In the genomic region with DNA sequence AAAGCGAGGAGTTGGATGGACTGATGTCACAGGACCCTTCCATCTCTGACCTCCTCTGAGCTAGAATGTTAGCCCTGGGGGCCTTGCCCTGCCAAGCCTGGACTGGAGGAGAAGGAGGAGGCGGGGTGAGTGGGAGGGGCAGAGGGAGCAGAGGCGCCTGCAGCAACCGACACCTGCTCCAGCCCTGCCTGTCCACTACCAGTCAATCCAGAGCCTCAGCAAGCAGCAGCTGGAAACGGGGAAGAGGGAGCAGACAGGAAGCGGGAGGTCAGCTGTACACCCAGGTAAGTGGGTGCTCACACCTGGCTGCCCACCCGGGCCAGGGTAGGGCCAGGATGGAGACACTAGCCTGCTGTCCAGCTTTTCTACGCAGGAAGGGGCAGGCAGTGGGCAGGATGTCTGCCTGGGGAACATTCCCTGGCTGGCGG, we compare ENCODE assay signal across 13 cellular contexts. TPM values are rescaled to one million over a fixed set of nuclear protein-coding genes. Genes with fewer than 3 reads are reported as not detected.
DNase-seq lines count a peak whose midpoint lies in the region; ATAC-seq lines count a peak whose summit lies in the region.
"Had no signal": no experiment of that assay in that cellular context is flagged by ENCODE, and none has a peak within 500 bp of the region (broad histone marks: within the 10 kb centered on the region; RNA-seq: fewer than 3 reads in every experiment).

A gene (plus strand): TSS at position 201 of the 428 bp plus-strand sequence. CDS start 2,470 bp downstream, outside the sequence.

- no peaks in the 10 kb centered on the region for H3K4me1 Mint-ChIP-seq in activated T-helper 1 cell treated with anti-CD3 and anti-CD28 coated beads, Interleukin-12 subunit alpha, Interleukin-12 subunit beta, Interleukin-2, Interleukin-4 antibody, amounts not matched to agents 30 ng/mL and 10 ng/mL and 1 ng/mL, durations not matched to agents 14 hours and 24 hours and 36 hours (ENCODE audit: low read depth)
- H3K4me1 Mint-ChIP-seq in activated CD8-positive, alpha-beta T cell treated with anti-CD3 and anti-CD28 coated beads, Interleukin-2, amount 10 ng/mL, durations not matched to agents 7 days and 5 days (ENCODE audit: low read depth), result peaks cover 2% of the 10 kb centered on the region

- peaks cover 2 to 4% of the 10 kb centered on the region in 2 experiments for H3K4me1 ChIP-seq in trophoblast cell (ENCODE audit: control insufficient read depth in 1 of 2, insufficient read depth in 2 of 2, low read length in 2 of 2)

- no peak within 1 kb of the TSS for H3K23ac ChIP-seq in trophoblast cell (ENCODE audit: low read length)

- POLR2A ChIA-PET in activated CD8-positive, alpha-beta T cell treated with anti-CD3 and anti-CD28 coated beads, Interleukin-2, amount 10 ng/mL, durations not matched to agents 7 days and 5 days (lab: Charles Lee), result no interaction called here

- H3K14ac ChIP-seq in trophoblast cell (ENCODE audit: low read length), result no peak within 1 kb of the TSS

- DNase-seq in DMS53 (lab: John Stamatoyannopoulos, UW) (peak; percentile 90), NCI-H1417 treated with DMSO at 0.1 percent for 48 hours (lab: John Stamatoyannopoulos, UW) (peak; percentile 4), cerebellar cortex (ENCODE audit: low spot score) (peak; percentile 82), trophoblast cell (peak; percentile 45 to 62), inferior parietal cortex (ENCODE audit: extremely low spot score) (no peak)
- no peak for DNase-seq in activated T-helper 1 cell treated with anti-CD3 and anti-CD28 coated beads, Interleukin-12 subunit alpha, Interleukin-12 subunit beta, Interleukin-2, Interleukin-4 antibody, amounts not matched to agents 30 ng/mL and 10 ng/mL and 1 ng/mL, durations not matched to agents 14 hours and 24 hours and 36 hours (ENCODE audit: low spot score)
- no peak for DNase-seq in activated CD8-positive, alpha-beta T cell treated with anti-CD3 and anti-CD28 coated beads, Interleukin-2, amount 10 ng/mL, durations not matched to agents 7 days and 5 days
- DNase-seq: activated CD8-positive, alpha-beta T cell treated with anti-CD3 and anti-CD28 coated beads for 36 hours; DND-41; left ventricle myocardium superior; NCI-H2081 treated with DMSO at 0.1 percent for 48 hours had no signal

- H3K9me3 Mint-ChIP-seq in activated T-helper 1 cell treated with anti-CD3 and anti-CD28 coated beads, Interleukin-12 subunit alpha, Interleukin-12 subunit beta, Interleukin-2, Interleukin-4 antibody, amounts not matched to agents 30 ng/mL and 10 ng/mL and 1 ng/mL, durations not matched to agents 14 hours and 24 hours and 36 hours, result no peaks in the 10 kb centered on the region
- no peaks in the 10 kb centered on the region for H3K9me3 Mint-ChIP-seq in activated CD8-positive, alpha-beta T cell treated with anti-CD3 and anti-CD28 coated beads, Interleukin-2, amount 10 ng/mL, durations not matched to agents 7 days and 5 days (ENCODE audit: insufficient read depth)
- H3K9me3 Mint-ChIP-seq: activated CD8-positive, alpha-beta T cell treated with anti-CD3 and anti-CD28 coated beads for 36 hours had no signal

- H3K36me3 ChIP-seq in trophoblast cell (ENCODE audit: control insufficient read depth in 1 of 2, insufficient read depth in 2 of 2, low read length in 2 of 2), result no peaks in the 10 kb centered on the region

- no peak within 1 kb of the TSS for H3K4ac ChIP-seq in trophoblast cell (ENCODE audit: low read depth, low read length)

- no peak within 1 kb of the TSS for H3K18ac ChIP-seq in trophoblast cell (ENCODE audit: low read length)

- no peaks in the 10 kb centered on the region for H3K36me3 Mint-ChIP-seq in activated T-helper 1 cell treated with anti-CD3 and anti-CD28 coated beads, Interleukin-12 subunit alpha, Interleukin-12 subunit beta, Interleukin-2, Interleukin-4 antibody, amounts not matched to agents 30 ng/mL and 10 ng/mL and 1 ng/mL, durations not matched to agents 14 hours and 24 hours and 36 hours (ENCODE audit: low read depth)
- no peaks in the 10 kb centered on the region for H3K36me3 Mint-ChIP-seq in activated CD8-positive, alpha-beta T cell treated with anti-CD3 and anti-CD28 coated beads, Interleukin-2, amount 10 ng/mL, durations not matched to agents 7 days and 5 days (ENCODE audit: low read depth)
- H3K36me3 Mint-ChIP-seq: activated naive CD8-positive, alpha-beta T cell had no signal

- H3K4me3 ChIP-seq in trophoblast cell (ENCODE audit: low read depth, low read length), result no peak within 1 kb of the TSS

- H3K27me3 Mint-ChIP-seq in activated T-helper 1 cell treated with anti-CD3 and anti-CD28 coated beads, Interleukin-12 subunit alpha, Interleukin-12 subunit beta, Interleukin-2, Interleukin-4 antibody, amounts not matched to agents 30 ng/mL and 10 ng/mL and 1 ng/mL, durations not matched to agents 14 hours and 24 hours and 36 hours (ENCODE audit: insufficient read depth), result peaks cover 8% of the 10 kb centered on the region
- H3K27me3 Mint-ChIP-seq in activated CD8-positive, alpha-beta T cell treated with anti-CD3 and anti-CD28 coated beads, Interleukin-2, amount 10 ng/mL, durations not matched to agents 7 days and 5 days (ENCODE audit: low read depth), result peaks cover 18% of the 10 kb centered on the region

- H3K9me3 ChIP-seq in trophoblast cell (ENCODE audit: insufficient read depth, low read depth, low read length), result no peaks in the 10 kb centered on the region

- H3K79me2 ChIP-seq in trophoblast cell (ENCODE audit: control insufficient read depth, insufficient read depth, low read length, poor library complexity), result no peaks in the 10 kb centered on the region

- H3K27ac ChIP-seq in trophoblast cell (ENCODE audit: low read depth, low read length), result no peak within 1 kb of the TSS

- ATAC-seq in activated CD8-positive, alpha-beta T cell treated with anti-CD3 and anti-CD28 coated beads, Interleukin-2, amount 10 ng/mL, durations not matched to agents 7 days and 5 days, result no peak
- ATAC-seq: activated CD8-positive, alpha-beta T cell treated with anti-CD3 and anti-CD28 coated beads for 36 hours; left ventricle myocardium superior had no signal

- CTCF ChIA-PET in activated CD8-positive, alpha-beta T cell treated with anti-CD3 and anti-CD28 coated beads, Interleukin-2, amount 10 ng/mL, durations not matched to agents 7 days and 5 days (lab: Charles Lee), result no interaction called here

- H3K4me3 Mint-ChIP-seq in activated T-helper 1 cell treated with anti-CD3 and anti-CD28 coated beads, Interleukin-12 subunit alpha, Interleukin-12 subunit beta, Interleukin-2, Interleukin-4 antibody, amounts not matched to agents 30 ng/mL and 10 ng/mL and 1 ng/mL, durations not matched to agents 14 hours and 24 hours and 36 hours, result no peak within 1 kb of the TSS
- H3K4me3 Mint-ChIP-seq in activated CD8-positive, alpha-beta T cell treated with anti-CD3 and anti-CD28 coated beads, Interleukin-2, amount 10 ng/mL, durations not matched to agents 7 days and 5 days, result no peak within 1 kb of the TSS
- H3K4me3 Mint-ChIP-seq: activated CD8-positive, alpha-beta T cell treated with anti-CD3 and anti-CD28 coated beads for 36 hours; activated naive CD8-positive, alpha-beta T cell had no signal

- H2BK12ac ChIP-seq in trophoblast cell (ENCODE audit: low read length), result no peak within 1 kb of the TSS

- H4K8ac ChIP-seq in trophoblast cell (ENCODE audit: low read depth, low read length), result no peak within 1 kb of the TSS

- no peak within 1 kb of the TSS for H2BK120ac ChIP-seq in trophoblast cell (ENCODE audit: insufficient read depth, low read length, poor library complexity)

- no peak within 1 kb of the TSS for H2AFZ ChIP-seq in trophoblast cell (ENCODE audit: insufficient read depth, low read length, poor library complexity)

- H3K4me2 ChIP-seq in trophoblast cell (ENCODE audit: low read length), result no peak within 1 kb of the TSS

- H4K12ac ChIP-seq in trophoblast cell (ENCODE audit: low read depth, low read length), result no peak within 1 kb of the TSS

- H3K9ac ChIP-seq in trophoblast cell (ENCODE audit: low read length), result no peak within 1 kb of the TSS

- WGBS in trophoblast cell (ENCODE audit: extremely low coverage, insufficient coverage, insufficient read length), result no CpG with 5 or more reads among the region's 9 CpGs

- no peak within 1 kb of the TSS for H4K91ac ChIP-seq in trophoblast cell (ENCODE audit: low read depth, low read length)

- intact Hi-C loops in activated T-helper 1 cell treated with anti-CD3 and anti-CD28 coated beads, Interleukin-12 subunit alpha, Interleukin-12 subunit beta, Interleukin-2, Interleukin-4 antibody, amounts not matched to agents 30 ng/mL and 10 ng/mL and 1 ng/mL, durations not matched to agents 14 hours and 24 hours and 36 hours (cut with micrococcal nuclease), result no loop called here

- no peaks in the 10 kb centered on the region for H3K79me1 ChIP-seq in trophoblast cell (ENCODE audit: low read length)

- H3K27me3 ChIP-seq in trophoblast cell (ENCODE audit: insufficient read depth, low read length), result no peaks in the 10 kb centered on the region

- no peak within 1 kb of the TSS for H3K27ac Mint-ChIP-seq in activated T-helper 1 cell treated with anti-CD3 and anti-CD28 coated beads, Interleukin-12 subunit alpha, Interleukin-12 subunit beta, Interleukin-2, Interleukin-4 antibody, amounts not matched to agents 30 ng/mL and 10 ng/mL and 1 ng/mL, durations not matched to agents 14 hours and 24 hours and 36 hours
- H3K27ac Mint-ChIP-seq in activated CD8-positive, alpha-beta T cell treated with anti-CD3 and anti-CD28 coated beads, Interleukin-2, amount 10 ng/mL, durations not matched to agents 7 days and 5 days, result no peak within 1 kb of the TSS
- H3K27ac Mint-ChIP-seq: activated CD8-positive, alpha-beta T cell treated with anti-CD3 and anti-CD28 coated beads for 36 hours; activated naive CD8-positive, alpha-beta T cell had no signal

- H2AK5ac ChIP-seq in trophoblast cell (ENCODE audit: low read length), result no peak within 1 kb of the TSS

- no peak within 1 kb of the TSS for H2BK5ac ChIP-seq in trophoblast cell (ENCODE audit: low read depth, low read length, poor library complexity)

RNA-seq across cellular contexts. Expression of the gene that starts here (rescaled TPM):
- 0.04 and 0.10 TPM in 2 replicates for polyA plus RNA-seq in trophoblast cell (2013)
- not detected in 2 replicates for total RNA-seq in activated T-helper 1 cell treated with anti-CD3 and anti-CD28 coated beads, Interleukin-12 subunit alpha, Interleukin-12 subunit beta, Interleukin-2, Interleukin-4 antibody, amounts not matched to agents 30 ng/mL and 10 ng/mL and 1 ng/mL, durations not matched to agents 14 hours and 24 hours and 36 hours
- not detected for total RNA-seq in activated CD8-positive, alpha-beta T cell treated with anti-CD3 and anti-CD28 coated beads, Interleukin-2, amount 10 ng/mL, durations not matched to agents 7 days and 5 days
- total RNA-seq: activated CD8-positive, alpha-beta T cell treated with anti-CD3 and anti-CD28 coated beads for 36 hours; left ventricle myocardium superior; pulmonary artery endothelial cell had no signal

Comparison
In these comparisons a context has a peak if more than half of its experiments do, and no peak if none do; other contexts are left out.
1. DNase-seq: peak in DMS53 (single experiment), NCI-H1417 treated with DMSO at 0.1 percent for 48 hours (single experiment), cerebellar cortex (single experiment) and trophoblast cell (2 of 2); none in inferior parietal cortex (single experiment), activated T-helper 1 cell treated with anti-CD3 and anti-CD28 coated beads, Interleukin-12 subunit alpha, Interleukin-12 subunit beta, Interleukin-2, Interleukin-4 antibody, amounts not matched to agents 30 ng/mL and 10 ng/mL and 1 ng/mL, durations not matched to agents 14 hours and 24 hours and 36 hours (single experiment) and activated CD8-positive, alpha-beta T cell treated with anti-CD3 and anti-CD28 coated beads, Interleukin-2, amount 10 ng/mL, durations not matched to agents 7 days and 5 days (single experiment).